Comparison of ENCODE assay signal across 16 cellular contexts in the genomic region with DNA sequence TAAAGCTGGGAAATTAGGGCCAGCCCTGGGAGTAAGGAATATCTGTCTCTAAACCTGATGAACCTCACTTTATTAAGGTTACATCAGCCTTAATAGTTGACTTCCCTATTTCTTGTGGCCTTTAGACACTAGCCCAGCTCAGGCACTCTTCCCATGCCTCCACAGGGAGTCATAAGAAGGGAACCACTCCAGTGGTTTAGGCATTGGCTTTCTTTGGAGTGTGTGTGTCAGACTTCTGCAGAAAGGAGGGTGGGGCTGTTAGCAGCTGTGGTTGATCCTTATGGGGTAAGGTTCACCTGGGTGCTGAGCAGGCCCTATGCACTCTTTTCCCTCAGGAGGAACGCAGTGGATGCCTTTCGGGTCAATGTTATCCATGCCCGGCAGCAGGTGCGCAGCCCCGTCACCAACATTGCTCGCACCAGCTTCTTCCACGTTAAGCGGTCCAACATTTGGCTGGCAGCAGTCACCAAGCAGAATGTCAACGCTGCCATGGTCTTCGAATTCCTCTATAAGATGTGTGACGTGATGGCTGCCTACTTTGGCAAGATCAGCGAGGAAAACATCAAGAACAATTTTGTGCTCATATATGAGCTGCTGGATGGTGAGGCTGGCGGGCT. TPM values are rescaled to one million over a fixed set of nuclear protein-coding genes. Genes with fewer than 3 reads are reported as not detected.
DNase-seq lines count a peak whose midpoint lies in the region; ATAC-seq and TF ChIP-seq lines count a peak whose summit lies in the region.
"Had no signal": no experiment of that assay in that cellular context is flagged by ENCODE, and none has a peak within 500 bp of the region (broad histone marks: within the 10 kb centered on the region; RNA-seq: fewer than 3 reads in every experiment).

No MANE protein-coding gene starts in this region.

- H2AK5ac ChIP-seq in H9 (ENCODE audit: insufficient read length, low read length): no peak overlapping the region

- H3K4me1 ChIP-seq in BLaER1 treated with 17β-estradiol and CSF1 and Interleukin-3, amounts not matched to agents 10 nM and 100 nM: peaks cover 30 to 85% (median 45%) of the 10 kb centered on the region in 10 experiments
- no peaks in the 10 kb centered on the region; the same call in 1 of the 2 replicates for H3K4me1 ChIP-seq in H9 (ENCODE audit: insufficient read depth, low read length)

- peaks cover 16% of the 10 kb centered on the region for H3K23me2 ChIP-seq in H9 (ENCODE audit: insufficient read length, low read depth, low read length, poor library complexity, severe bottlenecking)

- ATAC-seq in WTC11: no peak
- no peak for ATAC-seq in HG03432 (IDR thresholded peaks at IDR 0.05; ENCODE audit: unreplicated experiment)
- no peak for ATAC-seq in natural killer cell
- ATAC-seq: lower lobe of right lung; naive thymus-derived CD8-positive, alpha-beta T cell had no signal

- H3K79me1 ChIP-seq in H9 (ENCODE audit: insufficient read depth, low read depth, low read length, poor library complexity, severe bottlenecking): peaks cover 7% of the 10 kb centered on the region

- no peak overlapping the region for H2AFZ ChIP-seq in H9 (ENCODE audit: low read length)

- peak overlapping the region in 5 of 11 experiments; percentile 23 to 97 (median 96); a peak in 7 of 22 replicates for H3K9ac ChIP-seq in BLaER1 treated with 17β-estradiol and CSF1 and Interleukin-3, amounts not matched to agents 10 nM and 100 nM
- no peak overlapping the region for H3K9ac ChIP-seq in H9 (ENCODE audit: extremely low read depth, insufficient read length, low read length)

- H3K36me3 ChIP-seq in BLaER1 treated with 17β-estradiol and CSF1 and Interleukin-3, amounts not matched to agents 10 nM and 100 nM: peaks cover 68 to 71% (median 69%) of the 10 kb centered on the region in 11 experiments

- H3K4me3 Mint-ChIP-seq in WTC11 (no peak overlapping the region), nephron (peak overlapping the region; percentile 68 to 99 (median 94)), H9 (no peak overlapping the region), natural killer cell (no peak overlapping the region)

- no CpG with 5 or more reads among the region's 13 CpGs for WGBS in H9 (ENCODE audit: extremely low coverage, insufficient read length, low lambda C conversion rate)

- no peak overlapping the region for H3K18ac ChIP-seq in H9 (ENCODE audit: insufficient read length, low read depth, low read length)

- POLR2A ChIA-PET in WTC11 (lab: Charles Lee): no interaction called here

- H3K27ac Mint-ChIP-seq in WTC11: peak overlapping the region; percentile 27
- H3K27ac Mint-ChIP-seq in nephron: no peak overlapping the region
- H3K27ac Mint-ChIP-seq in H9: peak overlapping the region in 1 of 3 experiments; percentile 100; a peak in 2 of 7 replicates
- H3K27ac Mint-ChIP-seq in natural killer cell: peak overlapping the region in 1 of 2 donors; percentile 34

- peaks cover 58% of the 10 kb centered on the region for H3K36me3 Mint-ChIP-seq in WTC11
- H3K36me3 Mint-ChIP-seq in nephron (ENCODE audit: low read depth): peaks cover 58% of the 10 kb centered on the region
- H3K36me3 Mint-ChIP-seq in H9 (ENCODE audit: insufficient read depth in 1 of 3, low read depth in 3 of 3): peaks cover 49 to 73% (median 65%) of the 10 kb centered on the region in 3 experiments
- no peaks in the 10 kb centered on the region for H3K36me3 Mint-ChIP-seq in natural killer cell

- H2BK20ac ChIP-seq in H9 (ENCODE audit: low read depth, low read length, poor library complexity, severe bottlenecking): no peak overlapping the region

- peaks cover 12 to 51% (median 31%) of the 10 kb centered on the region in 11 experiments; a peak in 17 of 22 replicates for H4K20me1 ChIP-seq in BLaER1 treated with 17β-estradiol and CSF1 and Interleukin-3, amounts not matched to agents 10 nM and 100 nM
- H4K20me1 ChIP-seq in H9 (ENCODE audit: control insufficient read depth, insufficient read depth, insufficient read length): peaks cover 3% of the 10 kb centered on the region

- H3K4ac ChIP-seq in H9 (ENCODE audit: low read depth, low read length): no peak overlapping the region

- no peak overlapping the region for H2BK15ac ChIP-seq in H9 (ENCODE audit: low read depth, low read length)

- no peaks in the 10 kb centered on the region for H3K27me3 ChIP-seq in BLaER1 treated with 17β-estradiol and CSF1 and Interleukin-3, amounts not matched to agents 10 nM and 100 nM
- no peaks in the 10 kb centered on the region for H3K27me3 ChIP-seq in H9 (ENCODE audit: insufficient read depth, low read length)
- H3K27me3 ChIP-seq: MG63 had no signal

- no peak overlapping the region for H3K56ac ChIP-seq in H9 (ENCODE audit: insufficient read length, low read depth, low read length)

- intact Hi-C loops in natural killer cell (cut with micrococcal nuclease): no loop called here

- H2BK120ac ChIP-seq in H9 (ENCODE audit: low read depth, low read length, poor library complexity, severe bottlenecking): no peak overlapping the region

- peaks cover 9% of the 10 kb centered on the region; the same call in 1 of the 2 replicates for H3K79me2 ChIP-seq in H9 (ENCODE audit: insufficient read depth, low read length)

- H3K4me2 ChIP-seq in BLaER1 treated with 17β-estradiol and CSF1 and Interleukin-3, amounts not matched to agents 10 nM and 100 nM: peak overlapping the region in 5 of 11 experiments; percentile 97 to 99 (median 98); a peak in 10 of 22 replicates
- H3K4me2 ChIP-seq in H9 (ENCODE audit: insufficient read depth, insufficient read length, low read length): no peak overlapping the region

- no peaks in the 10 kb centered on the region for H3K9me3 ChIP-seq in BLaER1 treated with 17β-estradiol and CSF1 and Interleukin-3, amounts not matched to agents 10 nM and 100 nM (replicated peaks in 1 of 11)
- H3K9me3 ChIP-seq in H9 (ENCODE audit: control insufficient read depth, low read depth, low read length): no peaks in the 10 kb centered on the region
- H3K9me3 ChIP-seq: Caco-2, lower lobe of right lung, MG63, prostate gland had no signal

- peaks cover 28% of the 10 kb centered on the region for H3K4me1 Mint-ChIP-seq in WTC11
- peaks cover 40% of the 10 kb centered on the region for H3K4me1 Mint-ChIP-seq in nephron
- peaks cover 21 to 31% of the 10 kb centered on the region in 2 experiments for H3K4me1 Mint-ChIP-seq in H9
- peaks cover 25 to 31% of the 10 kb centered on the region in 2 donors for H3K4me1 Mint-ChIP-seq in natural killer cell

- no peak overlapping the region for H2BK5ac ChIP-seq in H9 (ENCODE audit: insufficient read length, low read length)

- H4K8ac ChIP-seq in H9 (replicated peaks; ENCODE audit: insufficient read length, low read depth, low read length): no peak overlapping the region

- H3K27me3 Mint-ChIP-seq in WTC11 (ENCODE audit: low read depth) (no peaks in the 10 kb centered on the region), nephron (ENCODE audit: low read depth) (no peaks in the 10 kb centered on the region), H9 (ENCODE audit: low read depth) (no peaks in the 10 kb centered on the region), natural killer cell (ENCODE audit: low read depth in 2 of 2) (no peaks in the 10 kb centered on the region)
- H3K27me3 Mint-ChIP-seq: naive thymus-derived CD8-positive, alpha-beta T cell had no signal

- H4K5ac ChIP-seq in H9 (ENCODE audit: insufficient read length, low read depth, low read length): no peak overlapping the region

- no peaks in the 10 kb centered on the region for H3K9me3 Mint-ChIP-seq in WTC11
- no peaks in the 10 kb centered on the region for H3K9me3 Mint-ChIP-seq in nephron
- H3K9me3 Mint-ChIP-seq in H9: no peaks in the 10 kb centered on the region
- H3K9me3 Mint-ChIP-seq in natural killer cell: no peaks in the 10 kb centered on the region
- H3K9me3 Mint-ChIP-seq: naive thymus-derived CD8-positive, alpha-beta T cell had no signal

- H3K4me3 ChIP-seq in BLaER1 treated with 17β-estradiol and CSF1 and Interleukin-3, amounts not matched to agents 10 nM and 100 nM: peak overlapping the region in 3 of 10 experiments; percentile 93 to 99 (median 99); a peak in 6 of 20 replicates
- H3K4me3 ChIP-seq: lower lobe of right lung, MG63, prostate gland had no signal

- H4K91ac ChIP-seq in H9 (ENCODE audit: insufficient read length, low read depth, low read length): no peak overlapping the region

- peak overlapping the region in 7 of 11 experiments; percentile 34 to 94 (median 89); a peak in 9 of 22 replicates for H3K27ac ChIP-seq in BLaER1 treated with 17β-estradiol and CSF1 and Interleukin-3, amounts not matched to agents 10 nM and 100 nM
- no peak overlapping the region for H3K27ac ChIP-seq in H9 (ENCODE audit: insufficient read length, low read depth, low read length)
- H3K27ac ChIP-seq: lower lobe of right lung, prostate gland had no signal

- H3K14ac ChIP-seq in H9 (ENCODE audit: insufficient read depth, low read length): no peak overlapping the region

- no peak for TF ChIP-seq CTCF in WTC11 (IDR thresholded peaks at IDR 0.05)
- TF ChIP-seq CTCF in nephron (IDR thresholded peaks at IDR 0.05; ENCODE audit: unreplicated experiment in 3 of 3): no peak
- TF ChIP-seq CTCF in H9 (conservative IDR thresholded peaks at IDR 0.05): no peak
- no peak for TF ChIP-seq CTCF in natural killer cell (IDR thresholded peaks at IDR 0.05)

- no peak overlapping the region for H2BK12ac ChIP-seq in H9 (ENCODE audit: insufficient read length, low read depth, low read length)

- CTCF ChIA-PET in WTC11 (lab: Charles Lee): no interaction called here

- no peak overlapping the region for H3T11ph ChIP-seq in H9 (ENCODE audit: low read length)

- DNase-seq in WTC11 (ENCODE audit: low spot score) (no peak), H9 (no peak), natural killer cell (no peak)
- DNase-seq: activated T-cell treated with anti-CD3 and anti-CD28 coated beads, Interleukin-2, amount 50 U/mL, for 1 hour; amniotic stem cell; Caco-2; H7; lower lobe of right lung; MG63; naive thymus-derived CD8-positive, alpha-beta T cell; NCI-H187 treated with DMSO at 0.1 percent for 48 hours; SIG-M5 had no signal

- no peak overlapping the region for H3K23ac ChIP-seq in H9 (ENCODE audit: insufficient read length, low read depth, low read length)

TF ChIP-seq in WTC11, 78 proteins besides CTCF, POLR2A, EP300 and RAD21 (continues in another document):
- TF ChIP-seq FOXJ3 (CRISPR knock-in tag; IDR thresholded peaks at IDR 0.05; ENCODE audit: borderline replicate concordance): no peak
- TF ChIP-seq ZNF263 (CRISPR knock-in tag; IDR thresholded peaks at IDR 0.05; ENCODE audit: low read depth): no peak

RNA-seq across cellular contexts. Expression of a gene that starts 4.0 kb away (rescaled TPM):
- total RNA-seq in WTC11 (2021): 370 to 399 TPM (median 383 TPM) in 3 replicates
- total RNA-seq in H9 (2021): 443 and 459 TPM in 2 replicates
- total RNA-seq in natural killer cell: 100 to 1,000 TPM; 157 to 188 (median 168) TPM

RNA-seq across cellular contexts. Expression of a gene that starts 7.4 kb away (rescaled TPM):
- total RNA-seq in WTC11 (2021): 49.7 to 63.6 TPM (median 50.0 TPM) in 3 replicates
- 56.1 and 58.4 TPM in 2 replicates for total RNA-seq in H9 (2021)
- total RNA-seq in natural killer cell: 100 to 1,000 TPM; 128 to 168 (median 157) TPM

RNA-seq across cellular contexts. Expression of a gene that starts 23.5 kb away (rescaled TPM):
- 64.5 to 76.2 TPM (median 66.5 TPM) in 3 replicates for total RNA-seq in WTC11 (2021)
- 64.7 and 69.7 TPM in 2 replicates for total RNA-seq in H9 (2021)
- 10 to 100 TPM; 59.1 to 77.5 (median 59.7) TPM for total RNA-seq in natural killer cell

RNA-seq across cellular contexts. Expression of a gene that starts 43.5 kb away (rescaled TPM):
- 36.6 to 42.3 TPM (median 38.0 TPM) in 3 replicates for total RNA-seq in WTC11 (2021)
- 38.4 and 42.0 TPM in 2 replicates for total RNA-seq in H9 (2021)
- total RNA-seq in natural killer cell: 10 to 100 TPM; 44.5 to 59.4 (median 54.8) TPM

RNA-seq across cellular contexts. Expression of a gene that starts 50.8 kb away (rescaled TPM):
- total RNA-seq in WTC11 (2021): 0.44 to 0.57 TPM (median 0.55 TPM) in 3 replicates
- 2.7 TPM in 2 replicates for total RNA-seq in H9 (2021)
- total RNA-seq in natural killer cell: under 1 TPM in 2 of 3 donors, not detected in 1; 0.14 to 0.23 TPM
- total RNA-seq: H7 had no signal

Comparison
In these comparisons a context has a peak if more than half of its experiments do, and no peak if none do; other contexts are left out.
1. H3K4me3 Mint-ChIP-seq: peak in nephron (3 of 3); none in WTC11 (single experiment), H9 (0 of 2) and natural killer cell (single experiment).